1 cellular context compared by ENCODE assay signal in the genomic region with DNA sequence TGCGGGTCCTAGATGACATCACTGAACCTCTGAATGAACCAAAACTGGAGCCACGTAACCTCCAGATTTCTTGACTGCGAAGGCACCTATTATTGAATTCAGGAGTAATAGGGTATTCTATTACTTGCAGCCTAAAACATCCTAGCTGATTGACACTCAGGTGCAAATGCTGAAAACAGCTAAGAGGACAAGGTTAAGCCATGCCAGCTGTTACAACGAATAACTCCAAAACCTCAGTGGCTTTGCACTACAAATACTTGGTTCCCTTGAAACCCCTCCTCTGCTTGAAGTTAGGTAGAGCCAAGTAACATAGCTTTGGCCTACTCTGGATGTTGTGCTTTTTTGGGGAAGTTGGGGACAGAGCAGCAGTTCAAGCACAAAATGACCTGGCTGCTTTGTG.
TF ChIP-seq lines count a peak whose summit lies in the region.

No MANE protein-coding gene starts in this region.

TF ChIP-seq in K562, 482 proteins besides CTCF, POLR2A, EP300 and RAD21:
- TF ChIP-seq ZNF12 (CRISPR knock-in tag; IDR thresholded peaks at IDR 0.05) (peak; percentile 90), CREM (IDR thresholded peaks at IDR 0.05; ENCODE audit: low read depth) (no peak)
TF ChIP-seq in K562: peak in this region for 1.
